1 cellular context compared by ENCODE assay signal in genomic region chr13:31198524-31198923, GRCh38.
TF ChIP-seq lines count a peak whose summit lies in the region.

No MANE protein-coding gene starts in this region.

TF ChIP-seq in HepG2, 621 proteins besides CTCF, POLR2A, EP300 and RAD21:
- TF ChIP-seq ATRX (CRISPR knock-in tag; IDR thresholded peaks at IDR 0.05; ENCODE audit: borderline replicate concordance) (no peak), CEBPG (CRISPR knock-in tag; IDR thresholded peaks at IDR 0.05) (peak; percentile 58), CEBPB (IDR thresholded peaks at IDR 0.05; ENCODE audit: borderline replicate concordance, low read depth, low read length) (peak; percentile 92)
